13 cellular contexts compared by ENCODE assay signal in the genomic region with DNA sequence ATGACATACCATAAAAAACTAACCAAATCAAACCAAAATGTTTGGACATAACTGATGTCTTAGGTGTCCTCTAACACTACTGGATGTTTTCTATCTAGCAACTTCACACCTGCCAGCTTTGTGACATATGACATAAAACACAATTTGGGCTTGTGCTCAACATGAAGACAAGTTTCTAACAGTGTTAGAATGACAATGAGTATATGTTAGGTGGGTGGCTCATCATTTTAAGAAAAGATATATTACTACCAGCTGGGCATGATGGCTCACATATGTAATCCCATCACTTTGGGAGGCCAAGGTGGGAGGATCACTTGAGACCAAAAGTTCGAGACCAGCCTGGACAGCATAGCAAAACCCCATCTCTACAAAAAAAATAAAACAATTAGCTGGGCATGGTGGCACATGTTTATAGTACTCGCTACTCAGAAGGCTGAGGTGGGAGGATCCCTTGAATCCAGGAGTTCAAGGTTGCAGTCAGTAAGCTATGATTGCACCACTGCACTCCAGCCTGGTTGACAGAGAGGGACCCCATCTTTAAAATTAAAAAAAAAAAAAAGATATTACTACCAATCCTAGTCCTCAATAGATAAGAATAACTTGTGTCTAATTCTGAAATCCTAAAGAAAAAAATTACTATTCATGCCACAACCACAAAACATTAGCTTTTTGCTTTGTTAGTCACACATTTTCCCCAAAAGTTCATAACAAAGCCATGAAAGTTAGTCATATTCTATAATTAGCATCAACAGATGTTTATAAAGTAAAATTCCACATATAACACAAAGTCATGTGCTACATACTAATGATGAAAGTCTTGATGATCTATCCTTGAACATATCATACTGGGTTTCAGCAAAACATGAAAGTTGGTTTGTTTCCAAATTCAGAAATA. TPM values are rescaled to one million over a fixed set of nuclear protein-coding genes. Genes with fewer than 3 reads are reported as not detected.
DNase-seq lines count a peak whose midpoint lies in the region; ATAC-seq and TF ChIP-seq lines count a peak whose summit lies in the region.
"Had no signal": no experiment of that assay in that cellular context is flagged by ENCODE, and none has a peak within 500 bp of the region (broad histone marks: within the 10 kb centered on the region; RNA-seq: fewer than 3 reads in every experiment).

No MANE protein-coding gene starts in this region.

- H3K27ac ChIP-seq in A673 (ENCODE audit: low read depth, low read length, poor library complexity, severe bottlenecking) = no peak overlapping the region
- H3K27ac ChIP-seq: left ventricle myocardium inferior, right atrium auricular region had no signal

- no peaks in the 10 kb centered on the region for H3K27me3 Mint-ChIP-seq in HFFc6 (ENCODE audit: insufficient read depth)
- H3K27me3 Mint-ChIP-seq: activated CD8-positive, alpha-beta memory T cell treated with anti-CD3 and anti-CD28 coated beads, Interleukin-2, amount 10 ng/mL, durations not matched to agents 7 days and 5 days had no signal

- CTCF ChIA-PET in A673 (lab: Charles Lee) = no interaction called here

- H3K4me3 ChIP-seq in A673 (ENCODE audit: low read depth, low read length, poor library complexity, severe bottlenecking) = no peak overlapping the region
- H3K4me3 ChIP-seq: left ventricle myocardium inferior, right atrium auricular region had no signal

- peaks cover 79% of the 10 kb centered on the region for H3K4me1 Mint-ChIP-seq in HFFc6 (ENCODE audit: low read depth)
- H3K4me1 Mint-ChIP-seq: endodermal cell had no signal

- H3K4me1 ChIP-seq in A673 (ENCODE audit: insufficient read depth, low read length, poor library complexity, severe bottlenecking) = no peaks in the 10 kb centered on the region

- H3K36me3 ChIP-seq in A673 (ENCODE audit: insufficient read depth, low read length, poor library complexity, severe bottlenecking) = no peaks in the 10 kb centered on the region
- H3K36me3 ChIP-seq: right atrium auricular region had no signal

- H3K4me3 Mint-ChIP-seq in HFFc6 = no peak overlapping the region
- H3K4me3 Mint-ChIP-seq: activated CD8-positive, alpha-beta memory T cell treated with anti-CD3 and anti-CD28 coated beads, Interleukin-2, amount 10 ng/mL, durations not matched to agents 7 days and 5 days; endodermal cell had no signal

- H3K36me3 Mint-ChIP-seq in HFFc6 (ENCODE audit: low read depth) = peaks cover 43% of the 10 kb centered on the region
- H3K36me3 Mint-ChIP-seq: activated CD8-positive, alpha-beta memory T cell treated with anti-CD3 and anti-CD28 coated beads, Interleukin-2, amount 10 ng/mL, durations not matched to agents 7 days and 5 days had no signal

- no TSS peak for BruUV-seq in A673 (replicated peaks; lab: Mats Ljungman, UMichigan)

- H3K9me3 Mint-ChIP-seq in HFFc6 = no peaks in the 10 kb centered on the region
- H3K9me3 Mint-ChIP-seq: endodermal cell had no signal

- no peak for TF ChIP-seq CTCF in HFFc6 (IDR thresholded peaks at IDR 0.05)
- TF ChIP-seq CTCF in A673 (conservative IDR thresholded peaks at IDR 0.05; ENCODE audit: low read depth, low read length) = no peak

- POLR2A ChIA-PET in A673 (lab: Charles Lee; ENCODE audit: low non-redundant PET) = no interaction called here

- peak overlapping the region; percentile 80 for H3K27ac Mint-ChIP-seq in HFFc6
- H3K27ac Mint-ChIP-seq: activated CD8-positive, alpha-beta memory T cell treated with anti-CD3 and anti-CD28 coated beads, Interleukin-2, amount 10 ng/mL, durations not matched to agents 7 days and 5 days; endodermal cell had no signal

- intact Hi-C loops in A673 (cut with micrococcal nuclease; ENCODE audit: unreplicated experiment) = no loop called here

- H3K9me3 ChIP-seq in A673 (ENCODE audit: low read depth, low read length, poor library complexity, severe bottlenecking) = no peaks in the 10 kb centered on the region
- H3K9me3 ChIP-seq: left ventricle myocardium inferior, right atrium auricular region had no signal

- H3K27me3 ChIP-seq in A673 (replicated peaks; ENCODE audit: insufficient read depth, low read depth, low read length, poor library complexity) = no peaks in the 10 kb centered on the region
- H3K27me3 ChIP-seq: right atrium auricular region had no signal

- no peak for ATAC-seq in GM18520 (IDR thresholded peaks at IDR 0.05; ENCODE audit: unreplicated experiment)
- ATAC-seq in GM21576 (IDR thresholded peaks at IDR 0.05; ENCODE audit: unreplicated experiment) = no peak
- ATAC-seq: activated CD8-positive, alpha-beta memory T cell treated with anti-CD3 and anti-CD28 coated beads, Interleukin-2, amount 10 ng/mL, durations not matched to agents 7 days and 5 days had no signal

- peak; percentile 79 for DNase-seq in AG08395 (ENCODE audit: low spot score)
- DNase-seq in HFFc6 = peak; percentile 90
- peak; percentile 13 for DNase-seq in brain pericyte (ENCODE audit: low read depth, low spot score)
- peak; percentile 54 to 86 for DNase-seq in lung microvascular endothelial cell (ENCODE audit: low read depth in 2 of 2)
- no peak for DNase-seq in putamen (ENCODE audit: low spot score)
- no peak for DNase-seq in A673 (ENCODE audit: low spot score)
- DNase-seq: activated CD8-positive, alpha-beta memory T cell treated with anti-CD3 and anti-CD28 coated beads, Interleukin-2, amount 10 ng/mL, durations not matched to agents 7 days and 5 days; DMS 273 treated with DMSO at 0.1 percent for 48 hours; endodermal cell; left ventricle myocardium inferior had no signal

RNA-seq across cellular contexts. Expression of gene LRRFIP2, which starts 59.9 kb away (rescaled TPM):
- 100 to 1,000 TPM; 124 to 151 (median 134) TPM for total RNA-seq in HFFc6 (2021; fragmentation: NEBNext Ultra II Directional; extraction: Animal tissue kit (Norgen Biotek cat#: 25700))
- total RNA-seq in lung microvascular endothelial cell = 27.2 and 34.7 TPM in 2 replicates
- 40.2 and 41.6 TPM in 2 replicates for total RNA-seq in A673 (2021)

Comparison
In these comparisons a context has a peak if more than half of its experiments do, and no peak if none do; other contexts are left out.
1. DNase-seq: peak in AG08395 (single experiment), HFFc6 (single experiment), brain pericyte (single experiment) and lung microvascular endothelial cell (2 of 2); none in putamen (single experiment) and A673 (single experiment).